Comparison of ENCODE assay signal across 11 cellular contexts in genomic region chr22:39234157-39234793, GRCh38. TPM values are rescaled to one million over a fixed set of nuclear protein-coding genes. Genes with fewer than 3 reads are reported as not detected.
A peak's percentile ranks its signal among the peaks of the same experiment; 100 is the strongest.
DNase-seq lines count a peak whose midpoint lies in the region; ATAC-seq, FAIRE-seq and TF ChIP-seq lines count a peak whose summit lies in the region.
"Had no signal": no experiment of that assay in that cellular context is flagged by ENCODE, and none has a peak within 500 bp of the region (broad histone marks: within the 10 kb centered on the region; RNA-seq: fewer than 3 reads in every experiment).

No MANE protein-coding gene starts in this region.

- no TSS peak for BruUV-seq in endothelial cell of umbilical vein (replicated peaks; lab: Mats Ljungman, UMichigan)

- H2BK15ac ChIP-seq in mesenchymal stem cell (ENCODE audit: low read depth, poor library complexity, severe bottlenecking): no peak overlapping the region

- H3K18ac ChIP-seq in mesenchymal stem cell (ENCODE audit: low read depth in 1 of 2, low read length in 2 of 2): peak overlapping the region in 1 of 2 experiments; percentile 6

- H3K9me2 ChIP-seq in hepatocyte (replicated peaks; ENCODE audit: insufficient read depth) (no peaks in the 10 kb centered on the region), Karpas-422 (replicated peaks; ENCODE audit: insufficient read depth, low read length) (no peaks in the 10 kb centered on the region)

- H2BK5ac ChIP-seq in mesenchymal stem cell (ENCODE audit: low read depth, low read length, poor library complexity, severe bottlenecking): no peak overlapping the region

- peak overlapping the region; percentile 37 for H2AK5ac ChIP-seq in mesenchymal stem cell (ENCODE audit: low read length, severe bottlenecking)

- CTCF ChIA-PET in endothelial cell of umbilical vein (lab: Charles Lee): interaction anchor here (1.3 to 2.6 kb wide), 4 partner anchors 17 to 77 kb away, joined by 3 to 13 read pairs (median 6); no protein-coding TSS in a partner anchor

- TF ChIP-seq CTCF in RWPE2 (IDR thresholded peaks at IDR 0.05; ENCODE audit: poor library complexity, severe bottlenecking): no peak
- TF ChIP-seq CTCF in endothelial cell of umbilical vein (IDR thresholded peaks at IDR 0.05; ENCODE audit: extremely low read depth in 1 of 2, insufficient read depth in 1 of 2, low read depth in 1 of 2, low read length in 2 of 2): peak in 1 of 2 donors; percentile 20
- TF ChIP-seq CTCF in thyroid gland (IDR thresholded peaks at IDR 0.05): peak in 2 of 6 experiments; percentile 8
- no peak for TF ChIP-seq CTCF in hepatocyte (IDR thresholded peaks at IDR 0.05; ENCODE audit: poor library complexity)

- H2AFZ ChIP-seq in endothelial cell of umbilical vein (ENCODE audit: low read depth, low read length) (no peak overlapping the region), mesenchymal stem cell (ENCODE audit: low read depth, low read length) (no peak overlapping the region), hepatocyte (no peak overlapping the region), Karpas-422 (ENCODE audit: low read length) (no peak overlapping the region)

- H3K27me3 ChIP-seq in RWPE2 (ENCODE audit: insufficient read depth, poor library complexity, severe bottlenecking) (no peaks in the 10 kb centered on the region), endothelial cell of umbilical vein (ENCODE audit: control insufficient read depth in 2 of 2, insufficient read depth in 2 of 2, low read length in 2 of 2) (no peaks in the 10 kb centered on the region), mesenchymal stem cell (ENCODE audit: control insufficient read depth in 1 of 2, insufficient read depth in 1 of 2, low read length in 2 of 2) (peaks cover 0 to 88% of the 10 kb centered on the region in 2 experiments), thyroid gland (no peaks in the 10 kb centered on the region), hepatocyte (no peaks in the 10 kb centered on the region), Karpas-422 (ENCODE audit: low read length) (no peaks in the 10 kb centered on the region)

- H3K79me1 ChIP-seq in mesenchymal stem cell (replicated peaks; ENCODE audit: low read length, poor library complexity, severe bottlenecking): peaks cover 30% of the 10 kb centered on the region

- H3K27ac ChIP-seq in RWPE2 (ENCODE audit: poor library complexity, severe bottlenecking) (peak overlapping the region; percentile 56), endothelial cell of umbilical vein (ENCODE audit: insufficient read depth, low read depth, low read length) (peak overlapping the region; percentile 88), mesenchymal stem cell (ENCODE audit: low read length, poor library complexity, severe bottlenecking) (no peak overlapping the region), thyroid gland (peak overlapping the region; percentile 42 to 65 (median 46)), hepatocyte (no peak overlapping the region), Karpas-422 (ENCODE audit: low read length) (no peak overlapping the region)

- no peaks in the 10 kb centered on the region for H3K9me1 ChIP-seq in endothelial cell of umbilical vein (replicated peaks; ENCODE audit: control insufficient read depth, extremely low read depth, insufficient read depth, low read length)

- H3K4me1 ChIP-seq in RWPE2 (ENCODE audit: insufficient read depth, poor library complexity, severe bottlenecking) (peaks cover 31% of the 10 kb centered on the region), endothelial cell of umbilical vein (ENCODE audit: control insufficient read depth, extremely low read depth, insufficient read depth, low read length) (peaks cover 84% of the 10 kb centered on the region), mesenchymal stem cell (ENCODE audit: control insufficient read depth, insufficient read depth, low read depth, low read length) (peaks cover 54% of the 10 kb centered on the region), thyroid gland (peaks cover 38 to 65% of the 10 kb centered on the region in 2 donors), hepatocyte (ENCODE audit: insufficient read depth) (peaks cover 17% of the 10 kb centered on the region), Karpas-422 (ENCODE audit: low read length) (peaks cover 6% of the 10 kb centered on the region)

- H3K14ac ChIP-seq in mesenchymal stem cell (ENCODE audit: low read length in 2 of 2): no peak overlapping the region

- no peak overlapping the region for H3K4me2 ChIP-seq in endothelial cell of umbilical vein (ENCODE audit: insufficient read depth, low read length)
- no peak overlapping the region for H3K4me2 ChIP-seq in mesenchymal stem cell (ENCODE audit: low read length, poor library complexity, severe bottlenecking)
- no peak overlapping the region for H3K4me2 ChIP-seq in hepatocyte
- H3K4me2 ChIP-seq in Karpas-422 (ENCODE audit: low read depth, low read length, poor library complexity, severe bottlenecking): no peak overlapping the region

- DNase-seq in RWPE2 (ENCODE audit: low spot score) (no peak), endothelial cell of umbilical vein (ENCODE audit: low read depth, low spot score) (peak; percentile 61), mesenchymal stem cell (peak; percentile 66), thyroid gland (no peak), GDM1 (lab: John Stamatoyannopoulos, UW) (no peak), hepatocyte (ENCODE audit: low spot score) (no peak), Karpas-422 (no peak)
- DNase-seq: activated naive CD8-positive, alpha-beta T cell treated with anti-CD3 and anti-CD28 coated beads, Interleukin-2, amount 10 ng/mL, durations not matched to agents 7 days and 5 days; GOT3 had no signal

- H3K9me3 ChIP-seq in RWPE2 (ENCODE audit: severe bottlenecking) (no peaks in the 10 kb centered on the region), endothelial cell of umbilical vein (replicated peaks; ENCODE audit: control insufficient read depth, insufficient read depth, low read length) (no peaks in the 10 kb centered on the region), mesenchymal stem cell (ENCODE audit: control insufficient read depth, low read length) (no peaks in the 10 kb centered on the region), thyroid gland (no peaks in the 10 kb centered on the region), hepatocyte (ENCODE audit: low read depth) (no peaks in the 10 kb centered on the region), Karpas-422 (ENCODE audit: low read length) (no peaks in the 10 kb centered on the region)

- H4K8ac ChIP-seq in mesenchymal stem cell (ENCODE audit: low read length): peak overlapping the region; percentile 32

- no peak overlapping the region for H2BK120ac ChIP-seq in mesenchymal stem cell (ENCODE audit: low read depth, low read length)

- peaks cover 77% of the 10 kb centered on the region for H3K79me2 ChIP-seq in endothelial cell of umbilical vein (ENCODE audit: control insufficient read depth, insufficient read depth, low read length)
- no peaks in the 10 kb centered on the region for H3K79me2 ChIP-seq in hepatocyte
- H3K79me2 ChIP-seq in Karpas-422 (ENCODE audit: low read length): no peaks in the 10 kb centered on the region

- intact Hi-C loops in endothelial cell of umbilical vein (cut with micrococcal nuclease): loop anchor here (1.0 to 10.0 kb wide), 2 partner anchors 60 to 359 kb away; partner anchors contain the start of gene CBX6
- intact Hi-C loops in thyroid gland (cut with DNase I): loop anchor here (10.0 kb wide), 2 partner anchors 59 to 81 kb away; partner anchors contain the start of gene RPL3

- H2BK12ac ChIP-seq in mesenchymal stem cell (ENCODE audit: low read length in 2 of 2): peak overlapping the region in 1 of 2 experiments; percentile 55

- no peak overlapping the region for H3K23ac ChIP-seq in mesenchymal stem cell (ENCODE audit: low read length in 2 of 2)

- H4K20me1 ChIP-seq in endothelial cell of umbilical vein (replicated peaks; ENCODE audit: control insufficient read depth, extremely low read depth, insufficient read depth, low read length): peaks cover 4% of the 10 kb centered on the region
- no peaks in the 10 kb centered on the region for H4K20me1 ChIP-seq in hepatocyte (ENCODE audit: insufficient read depth, poor library complexity, severe bottlenecking)
- H4K20me1 ChIP-seq in Karpas-422 (ENCODE audit: insufficient read depth, low read depth, low read length): no peaks in the 10 kb centered on the region; the same call in 1 of the 2 replicates

- H3K36me3 ChIP-seq in RWPE2 (ENCODE audit: low read depth) (peaks cover 38% of the 10 kb centered on the region), endothelial cell of umbilical vein (ENCODE audit: control insufficient read depth in 2 of 2, extremely low read depth in 1 of 2, insufficient read depth in 2 of 2, low read length in 2 of 2) (peaks cover 37 to 59% of the 10 kb centered on the region in 2 experiments), mesenchymal stem cell (ENCODE audit: control insufficient read depth in 1 of 2, insufficient read depth in 2 of 2, low read depth in 1 of 2, low read length in 2 of 2) (peaks cover 0 to 88% of the 10 kb centered on the region in 2 experiments), thyroid gland (no peaks in the 10 kb centered on the region), hepatocyte (replicated peaks; ENCODE audit: insufficient read depth, low read depth) (no peaks in the 10 kb centered on the region), Karpas-422 (ENCODE audit: insufficient read depth, low read length) (no peaks in the 10 kb centered on the region)

- ATAC-seq in RWPE2 (ENCODE audit: low read depth) (no peak), GM18520 (IDR thresholded peaks at IDR 0.05; ENCODE audit: unreplicated experiment) (no peak)

- POLR2A ChIA-PET in endothelial cell of umbilical vein (lab: Charles Lee): interaction anchor here (0.5 to 1.7 kb wide), 2 partner anchors 60 to 289 kb away, joined by 5 to 10 read pairs; no protein-coding TSS in a partner anchor

- dilution Hi-C loops in endothelial cell of umbilical vein (cut with MboI; ENCODE audit: extremely low pct_ligation_motif_present, low sequenced_read_pairs): no loop called here

- H4K91ac ChIP-seq in mesenchymal stem cell (ENCODE audit: low read length): no peak overlapping the region

- TF ChIP-seq POLR2A in endothelial cell of umbilical vein (IDR thresholded peaks at IDR 0.05; ENCODE audit: low read depth, low read length): peak; percentile 2
- TF ChIP-seq POLR2A in thyroid gland (IDR thresholded peaks at IDR 0.05): no peak

- 73% methylated on average over 13 of the region's 15 CpGs for WGBS in mesenchymal stem cell
- WGBS in thyroid gland, 2 donors: 53 to 69% methylated on average over 13 to 15 of the region's 15 CpGs
- 80% methylated on average over 14 of the region's 15 CpGs for WGBS in hepatocyte (ENCODE audit: low lambda C conversion rate, missing lambda C conversion rate)

- H3K9ac ChIP-seq in endothelial cell of umbilical vein (replicated peaks; ENCODE audit: extremely low read depth, insufficient read depth, low read length) (peak overlapping the region; percentile 71), mesenchymal stem cell (ENCODE audit: low read length) (no peak overlapping the region), Karpas-422 (ENCODE audit: low read length) (no peak overlapping the region)

- peak; percentile 90 for FAIRE-seq in endothelial cell of umbilical vein (lab: Jason Lieb, UNC)
- FAIRE-seq: GM18507 had no signal

- H3K4me3 ChIP-seq in RWPE2 (ENCODE audit: severe bottlenecking): no peak overlapping the region
- no peak overlapping the region for H3K4me3 ChIP-seq in endothelial cell of umbilical vein (replicated peaks in 1 of 3; ENCODE audit: insufficient read depth in 1 of 3, low read depth in 1 of 3, low read length in 3 of 3)
- H3K4me3 ChIP-seq in mesenchymal stem cell (ENCODE audit: insufficient read depth in 1 of 2, low read depth in 1 of 2, low read length in 2 of 2): no peak overlapping the region
- no peak overlapping the region for H3K4me3 ChIP-seq in thyroid gland (replicated peaks in 1 of 3)
- no peak overlapping the region for H3K4me3 ChIP-seq in hepatocyte
- H3K4me3 ChIP-seq in Karpas-422 (ENCODE audit: low read length): no peak overlapping the region

- no peak overlapping the region for H3K4ac ChIP-seq in mesenchymal stem cell (ENCODE audit: low read depth in 1 of 2, low read length in 2 of 2)

RNA-seq across cellular contexts. Expression of gene PDGFB, which starts 10.5 kb away (rescaled TPM):
- total RNA-seq in endothelial cell of umbilical vein (240 and 273 TPM in 2 replicates), thyroid gland (10 to 100 TPM in 1 of 4 donors, 1 to 10 TPM in 3; 3.6 to 10.5 (median 3.9) TPM), hepatocyte (3.9 and 4.3 TPM in 2 replicates)
- polyA plus RNA-seq in endothelial cell of umbilical vein (135 and 179 TPM in 2 replicates), hepatocyte (2.5 and 4.1 TPM in 2 replicates)
- polyA plus RNA-seq in endothelial cell of umbilical vein (2011; cell fraction: cytosol; rRNA removed): 144 and 170 TPM in 2 replicates
- polyA plus RNA-seq in endothelial cell of umbilical vein (2011; cell fraction: nucleus; rRNA removed): 102 and 122 TPM in 2 replicates
- polyA plus RNA-seq in endothelial cell of umbilical vein (2012): 57.8 and 101 TPM in 2 replicates
- 185 and 212 TPM in 2 replicates for polyA minus RNA-seq in endothelial cell of umbilical vein
- polyA minus RNA-seq in endothelial cell of umbilical vein (2011; cell fraction: cytosol; rRNA and poly(A)+ RNA removed): 3.4 TPM
- polyA minus RNA-seq in endothelial cell of umbilical vein (2011; cell fraction: nucleus; rRNA and poly(A)+ RNA removed): 44.9 and 58.4 TPM in 2 replicates
- 3.4 TPM for polyA plus RNA-seq in mesenchymal stem cell (2013, experiment 1 of 2)
- polyA plus RNA-seq in mesenchymal stem cell (2013, experiment 2 of 2): 3.6 TPM
- 0.43 and 2.9 TPM in 2 replicates for total RNA-seq in Karpas-422 (2014; rRNA removed; shearing (Covaris generic); ENCODE audit: low replicate concordance)

Comparison
In these comparisons a context has a peak if more than half of its experiments do, and no peak if none do; other contexts are left out.
1. DNase-seq: peak in endothelial cell of umbilical vein (single experiment) and mesenchymal stem cell (single experiment); none in RWPE2 (single experiment), thyroid gland (0 of 2), GDM1 (single experiment), hepatocyte (single experiment) and Karpas-422 (single experiment).
2. H3K27ac ChIP-seq: peak in RWPE2 (single experiment), endothelial cell of umbilical vein (single experiment) and thyroid gland (3 of 3); none in mesenchymal stem cell (single experiment), hepatocyte (single experiment) and Karpas-422 (single experiment).
3. RNA of gene PDGFB, which starts 10.5 kb away (total RNA-seq): 240 to 273 TPM in endothelial cell of umbilical vein; 3.9 to 4.3 TPM in hepatocyte, 3.6 to 10.5 TPM in thyroid gland and 0.43 to 2.9 TPM in Karpas-422; every median in the first group is over 10 times any median in the second.